Comparison of ENCODE assay signal across 10 cellular contexts in genomic region chr13:51721485-51721884, GRCh38.
DNase-seq lines count a peak whose midpoint lies in the region; ATAC-seq and TF ChIP-seq lines count a peak whose summit lies in the region.
"Had no signal": no experiment of that assay in that cellular context is flagged by ENCODE, and none has a peak within 500 bp of the region (broad histone marks: within the 10 kb centered on the region; RNA-seq: fewer than 3 reads in every experiment).

No MANE protein-coding gene starts in this region.

- H3K27me3 ChIP-seq in adrenal gland (no peaks in the 10 kb centered on the region), gastrocnemius medialis (no peaks in the 10 kb centered on the region)

- 55 to 68% (median 63%) methylated on average over 3 of the region's 3 CpGs for WGBS in adrenal gland, 4 donors

- intact Hi-C loops in adrenal gland (cut with DNase I) (no loop called here), gastrocnemius medialis (cut with DNase I; ENCODE audit: low total_unique reads) (loop anchor here (5.0 kb wide), 1 partner anchor 269 kb away; the partner anchor contains the start of gene INTS6)

- peak; percentile 90 for ATAC-seq in HG02870 (IDR thresholded peaks at IDR 0.05; ENCODE audit: unreplicated experiment)
- peak; percentile 63 to 77 for ATAC-seq in gastrocnemius medialis

- TF ChIP-seq POLR2A in adrenal gland (IDR thresholded peaks at IDR 0.05) (no peak), gastrocnemius medialis (IDR thresholded peaks at IDR 0.05) (no peak)

- H3K27ac ChIP-seq in adrenal gland (peak overlapping the region in 4 of 5 donors; percentile 8 to 68 (median 45)), gastrocnemius medialis (peak overlapping the region in 2 of 4 donors; percentile 5 to 19)
- H3K27ac ChIP-seq: VCaP had no signal

- H3K4me3 ChIP-seq in adrenal gland (no peak overlapping the region), gastrocnemius medialis (no peak overlapping the region)

- H3K9me3 ChIP-seq in adrenal gland (replicated peaks in 1 of 3) = no peaks in the 10 kb centered on the region
- no peaks in the 10 kb centered on the region for H3K9me3 ChIP-seq in gastrocnemius medialis

- no peaks in the 10 kb centered on the region for H3K36me3 ChIP-seq in adrenal gland (replicated peaks in 1 of 2)
- no peaks in the 10 kb centered on the region for H3K36me3 ChIP-seq in gastrocnemius medialis

- DNase-seq in GM19238 (ENCODE audit: insufficient read length, low spot score) (peak; percentile 7), adrenal gland (peak in 5 of 7 donors; percentile 54 to 72 (median 58)), gastrocnemius medialis (peak in 1 of 2 donors; percentile 37), superior temporal gyrus (ENCODE audit: extremely low spot score) (no peak), NCI-H1092 treated with DMSO at 0.1 percent for 48 hours (lab: John Stamatoyannopoulos, UW) (no peak), T-helper 1 cell (no peak)
- no peak for DNase-seq in activated T-cell treated with anti-CD3 and anti-CD28 coated beads, Interleukin-2, amount 50 U/mL, for 48 hours
- DNase-seq: NCI-H226 had no signal

- H3K4me1 ChIP-seq in adrenal gland (replicated peaks in 1 of 2) = peaks cover 20 to 32% of the 10 kb centered on the region in 2 donors
- H3K4me1 ChIP-seq in gastrocnemius medialis = peaks cover 0 to 16% of the 10 kb centered on the region in 2 donors

- no peak for TF ChIP-seq CTCF in adrenal gland (IDR thresholded peaks at IDR 0.05)
- no peak for TF ChIP-seq CTCF in gastrocnemius medialis (IDR thresholded peaks at IDR 0.05 in 4 of 5, conservative IDR thresholded peaks at IDR 0.05 in 1 of 5)

- in situ Hi-C loops in gastrocnemius medialis (cut with MboI; ENCODE audit: low sequenced_read_pairs in 4 of 4) = no loop called here

Comparison
In these comparisons a context has a peak if more than half of its experiments do, and no peak if none do; other contexts are left out.
1. DNase-seq: peak in GM19238 (single experiment) and adrenal gland (5 of 7); none in superior temporal gyrus (single experiment), NCI-H1092 treated with DMSO at 0.1 percent for 48 hours (single experiment), activated T-cell treated with anti-CD3 and anti-CD28 coated beads, Interleukin-2, amount 50 U/mL, for 48 hours (0 of 2) and T-helper 1 cell (0 of 5).